Comparison of ENCODE assay signal across 5 cellular contexts in the genomic region with DNA sequence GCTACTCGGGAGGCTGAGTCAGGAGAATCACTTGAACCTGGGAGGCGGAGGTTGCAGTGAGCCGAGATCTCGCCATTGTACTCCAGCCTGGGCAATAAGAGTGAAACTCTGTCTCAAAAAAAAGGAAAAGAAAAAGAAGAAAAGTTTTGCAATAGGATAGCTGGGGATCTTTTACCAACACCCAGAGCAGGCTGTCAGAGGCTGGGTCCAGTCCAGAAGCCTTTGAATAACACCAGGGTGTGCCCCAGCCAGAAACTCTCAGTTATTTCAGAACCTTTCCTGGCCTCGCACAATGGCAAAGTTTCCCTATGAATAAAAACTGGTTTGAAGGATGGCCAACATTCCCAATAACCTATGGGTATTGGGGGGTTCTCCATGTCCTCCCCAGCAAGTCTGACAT. TPM values are rescaled to one million over a fixed set of nuclear protein-coding genes. Genes with fewer than 3 reads are reported as not detected.
"Had no signal": no experiment of that assay in that cellular context is flagged by ENCODE, and none has a peak within 500 bp of the region (broad histone marks: within the 10 kb centered on the region; RNA-seq: fewer than 3 reads in every experiment).

No MANE protein-coding gene starts in this region.

RNA-seq across cellular contexts. Expression of gene SLC25A52, which starts 17.1 kb away (rescaled TPM):
- total RNA-seq: GM23338, H1, H9, HT-29, IMR-90 had no signal
- polyA plus RNA-seq: GM23338, H1, IMR-90 had no signal
